In the genomic region with DNA sequence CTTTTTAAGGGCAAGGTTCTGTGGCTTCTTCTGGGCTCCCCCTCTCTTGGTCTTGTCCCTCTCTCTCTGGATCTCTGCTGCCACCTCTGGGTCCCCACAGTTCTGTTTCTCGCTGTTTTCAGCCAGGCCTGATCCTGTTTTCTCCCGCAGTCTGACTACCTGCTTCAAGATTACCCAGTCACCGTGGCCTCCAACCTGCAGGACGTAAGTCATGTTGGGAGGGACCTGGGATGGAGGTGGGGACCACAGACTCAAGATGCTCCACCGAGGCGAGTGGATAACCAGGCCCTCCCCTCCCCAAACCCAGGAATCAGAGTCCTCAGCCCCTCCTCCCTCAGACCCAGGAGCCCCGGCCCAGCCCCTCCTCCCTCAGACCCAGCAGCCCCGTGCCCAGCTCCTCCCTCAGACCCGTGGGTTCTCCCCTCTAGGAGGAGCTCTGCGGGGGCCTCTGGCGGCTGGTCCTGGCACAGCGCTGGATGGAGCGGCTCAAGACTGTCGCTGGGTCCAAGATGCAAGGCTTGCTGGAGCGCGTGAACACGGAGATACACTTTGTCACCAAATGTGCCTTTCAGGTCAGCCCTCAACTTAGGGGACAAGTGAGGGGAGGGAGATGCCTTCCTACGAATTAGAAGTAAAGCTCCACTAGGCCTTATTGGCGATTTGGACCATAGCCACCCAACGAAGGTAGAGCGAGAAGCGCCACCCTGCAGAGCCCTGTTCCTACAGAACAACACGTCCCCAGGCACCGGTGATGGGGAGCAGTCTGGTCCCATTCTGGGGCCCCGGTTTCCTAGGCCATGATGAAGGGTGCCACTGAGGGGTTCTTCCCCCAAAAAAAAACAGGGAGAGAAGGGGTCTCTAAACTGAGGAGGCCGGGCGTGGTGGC, we compare ENCODE assay signal across 1 cellular context.
TF ChIP-seq lines count a peak whose summit lies in the region.

No MANE protein-coding gene starts in this region.

TF ChIP-seq in K562, 482 proteins besides CTCF, POLR2A, EP300 and RAD21 (continues in another document):
- TF ChIP-seq IRF2 (CRISPR knock-in tag; IDR thresholded peaks at IDR 0.05) (no peak), TSC22D4 (tag; IDR thresholded peaks at IDR 0.05) (no peak), MCM5 (IDR thresholded peaks at IDR 0.05; ENCODE audit: low read depth) (no peak), CTBP1 (IDR thresholded peaks at IDR 0.05; ENCODE audit: borderline replicate concordance) (peak; percentile 36), RBFOX2 (IDR thresholded peaks at IDR 0.05; ENCODE audit: low read depth, low read length) (0 out of 2 replicates have a peak, but pooled peaks have one; percentile 24), NFXL1 (CRISPR knock-in tag; IDR thresholded peaks at IDR 0.05) (no peak), GABPB1 (CRISPR knock-in tag; IDR thresholded peaks at IDR 0.05) (0 out of 2 replicates have a peak, but pooled peaks have one; percentile 16), MAZ (CRISPR knock-in tag; conservative IDR thresholded peaks at IDR 0.05 in 1 of 2, IDR thresholded peaks at IDR 0.05 in 1 of 2) (peak in 1 of 2 experiments; percentile 53; a peak in 2 of 4 replicates), ETV5 (CRISPR knock-in tag; IDR thresholded peaks at IDR 0.05; ENCODE audit: low read depth) (no peak), ZNF699 (CRISPR knock-in tag; IDR thresholded peaks at IDR 0.05; ENCODE audit: insufficient replicate concordance) (no peak), SMARCA5 (IDR thresholded peaks at IDR 0.05) (no peak), ZFP36 (IDR thresholded peaks at IDR 0.05; ENCODE audit: low read depth, low read length, partially characterized antibody) (peak; percentile 75), ZNF133 (CRISPR knock-in tag; IDR thresholded peaks at IDR 0.05) (no peak), ZKSCAN1 (IDR thresholded peaks at IDR 0.05; ENCODE audit: low read depth, low read length) (no peak), MAFF (IDR thresholded peaks at IDR 0.05; ENCODE audit: low read length) (no peak), ELF1 (tag; IDR thresholded peaks at IDR 0.05) (no peak), SAFB2 (IDR thresholded peaks at IDR 0.05; ENCODE audit: borderline replicate concordance, low read depth, low read length, severe bottlenecking) (no peak), RFX7 (CRISPR knock-in tag; IDR thresholded peaks at IDR 0.05) (no peak), ZC3H11A (IDR thresholded peaks at IDR 0.05; ENCODE audit: low read depth, low read length) (no peak), RB1 (IDR thresholded peaks at IDR 0.05; ENCODE audit: low read depth) (0 out of 2 replicates have a peak, but pooled peaks have one; percentile 39), CREM (IDR thresholded peaks at IDR 0.05; ENCODE audit: low read depth) (no peak), FOXM1 (IDR thresholded peaks at IDR 0.05; ENCODE audit: low read depth) (no peak), FOXM1 (CRISPR knock-in tag; IDR thresholded peaks at IDR 0.05; ENCODE audit: low read depth) (no peak), KDM2B (CRISPR knock-in tag; IDR thresholded peaks at IDR 0.05) (no peak), CEBPB (tag; IDR thresholded peaks at IDR 0.05) (no peak), MTA3 (IDR thresholded peaks at IDR 0.05; ENCODE audit: borderline replicate concordance) (0 out of 2 replicates have a peak, but pooled peaks have one; percentile 26), KHSRP (IDR thresholded peaks at IDR 0.05) (no peak), SIN3A (IDR thresholded peaks at IDR 0.05; ENCODE audit: borderline replicate concordance in 2 of 2, control insufficient read depth in 1 of 2, low read depth in 2 of 2, low read length in 2 of 2) (no peak), GTF2F1 (IDR thresholded peaks at IDR 0.05; ENCODE audit: low read depth, low read length) (no peak), ZNF830 (CRISPR knock-in tag; IDR thresholded peaks at IDR 0.05) (no peak), ZBED1 (IDR thresholded peaks at IDR 0.05) (no peak), ZNF143 (CRISPR knock-in tag; IDR thresholded peaks at IDR 0.05) (no peak), SP1 (CRISPR knock-in tag; IDR thresholded peaks at IDR 0.05) (0 out of 2 replicates have a peak, but pooled peaks have one; percentile 45), ZNF23 (CRISPR knock-in tag; IDR thresholded peaks at IDR 0.05) (no peak), NCOA6 (IDR thresholded peaks at IDR 0.05) (no peak), ZNF239 (CRISPR knock-in tag; IDR thresholded peaks at IDR 0.05) (no peak), SETDB1 (IDR thresholded peaks at IDR 0.05; ENCODE audit: low read length) (no peak), NRF1 (conservative IDR thresholded peaks at IDR 0.05 in 1 of 2, IDR thresholded peaks at IDR 0.05 in 1 of 2) (no peak), STAG1 (CRISPR knock-in tag; IDR thresholded peaks at IDR 0.05; ENCODE audit: borderline replicate concordance) (no peak), CSDE1 (IDR thresholded peaks at IDR 0.05) (no peak), HDAC1 (IDR thresholded peaks at IDR 0.05) (no peak), HDAC6 (IDR thresholded peaks at IDR 0.05; ENCODE audit: low read depth, low read length) (no peak), TCF7 (IDR thresholded peaks at IDR 0.05; ENCODE audit: borderline replicate concordance) (no peak), PTRF (tag; IDR thresholded peaks at IDR 0.05) (no peak), IFI16 (CRISPR knock-in tag; IDR thresholded peaks at IDR 0.05) (no peak), RBM25 (IDR thresholded peaks at IDR 0.05; ENCODE audit: low read depth, low read length, severe bottlenecking) (no peak), POLR2H (tag; IDR thresholded peaks at IDR 0.05; ENCODE audit: low read depth) (no peak), PHB2 (IDR thresholded peaks at IDR 0.05; ENCODE audit: low read depth) (no peak), GABPA (tag; conservative IDR thresholded peaks at IDR 0.05; ENCODE audit: low read depth) (no peak), NFIX (CRISPR knock-in tag; IDR thresholded peaks at IDR 0.05; ENCODE audit: low read depth) (no peak)
- TF ChIP-seq, protein P1, sequence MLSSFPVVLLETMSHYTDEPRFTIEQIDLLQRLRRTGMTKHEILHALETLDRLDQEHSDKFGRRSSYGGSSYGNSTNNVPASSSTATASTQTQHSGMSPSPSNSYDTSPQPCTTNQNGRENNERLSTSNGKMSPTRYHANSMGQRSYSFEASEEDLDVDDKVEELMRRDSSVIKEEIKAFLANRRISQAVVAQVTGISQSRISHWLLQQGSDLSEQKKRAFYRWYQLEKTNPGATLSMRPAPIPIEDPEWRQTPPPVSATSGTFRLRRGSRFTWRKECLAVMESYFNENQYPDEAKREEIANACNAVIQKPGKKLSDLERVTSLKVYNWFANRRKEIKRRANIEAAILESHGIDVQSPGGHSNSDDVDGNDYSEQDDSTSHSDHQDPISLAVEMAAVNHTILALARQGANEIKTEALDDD (IDR thresholded peaks at IDR 0.05): 0 out of 2 replicates have a peak, but pooled peaks have one; percentile 42
- TF ChIP-seq, protein P2, sequence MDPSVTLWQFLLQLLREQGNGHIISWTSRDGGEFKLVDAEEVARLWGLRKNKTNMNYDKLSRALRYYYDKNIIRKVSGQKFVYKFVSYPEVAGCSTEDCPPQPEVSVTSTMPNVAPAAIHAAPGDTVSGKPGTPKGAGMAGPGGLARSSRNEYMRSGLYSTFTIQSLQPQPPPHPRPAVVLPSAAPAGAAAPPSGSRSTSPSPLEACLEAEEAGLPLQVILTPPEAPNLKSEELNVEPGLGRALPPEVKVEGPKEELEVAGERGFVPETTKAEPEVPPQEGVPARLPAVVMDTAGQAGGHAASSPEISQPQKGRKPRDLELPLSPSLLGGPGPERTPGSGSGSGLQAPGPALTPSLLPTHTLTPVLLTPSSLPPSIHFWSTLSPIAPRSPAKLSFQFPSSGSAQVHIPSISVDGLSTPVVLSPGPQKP (CRISPR knock-in tag; IDR thresholded peaks at IDR 0.05): no peak
- TF ChIP-seq, protein P3, sequence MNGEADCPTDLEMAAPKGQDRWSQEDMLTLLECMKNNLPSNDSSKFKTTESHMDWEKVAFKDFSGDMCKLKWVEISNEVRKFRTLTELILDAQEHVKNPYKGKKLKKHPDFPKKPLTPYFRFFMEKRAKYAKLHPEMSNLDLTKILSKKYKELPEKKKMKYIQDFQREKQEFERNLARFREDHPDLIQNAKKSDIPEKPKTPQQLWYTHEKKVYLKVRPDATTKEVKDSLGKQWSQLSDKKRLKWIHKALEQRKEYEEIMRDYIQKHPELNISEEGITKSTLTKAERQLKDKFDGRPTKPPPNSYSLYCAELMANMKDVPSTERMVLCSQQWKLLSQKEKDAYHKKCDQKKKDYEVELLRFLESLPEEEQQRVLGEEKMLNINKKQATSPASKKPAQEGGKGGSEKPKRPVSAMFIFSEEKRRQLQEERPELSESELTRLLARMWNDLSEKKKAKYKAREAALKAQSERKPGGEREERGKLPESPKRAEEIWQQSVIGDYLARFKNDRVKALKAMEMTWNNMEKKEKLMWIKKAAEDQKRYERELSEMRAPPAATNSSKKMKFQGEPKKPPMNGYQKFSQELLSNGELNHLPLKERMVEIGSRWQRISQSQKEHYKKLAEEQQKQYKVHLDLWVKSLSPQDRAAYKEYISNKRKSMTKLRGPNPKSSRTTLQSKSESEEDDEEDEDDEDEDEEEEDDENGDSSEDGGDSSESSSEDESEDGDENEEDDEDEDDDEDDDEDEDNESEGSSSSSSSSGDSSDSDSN (IDR thresholded peaks at IDR 0.05; ENCODE audit: borderline replicate concordance in 1 of 2, low read depth in 2 of 2, low read length in 2 of 2): 0 out of 4 replicates have a peak, but pooled peaks of 1 of the 2 experiments have one; percentile 6
- TF ChIP-seq, protein P4, sequence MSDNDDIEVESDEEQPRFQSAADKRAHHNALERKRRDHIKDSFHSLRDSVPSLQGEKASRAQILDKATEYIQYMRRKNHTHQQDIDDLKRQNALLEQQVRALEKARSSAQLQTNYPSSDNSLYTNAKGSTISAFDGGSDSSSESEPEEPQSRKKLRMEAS (CRISPR knock-in tag; IDR thresholded peaks at IDR 0.05): peak; percentile 42; the same call in 1 of the 2 replicates
- TF ChIP-seq, protein P5, sequence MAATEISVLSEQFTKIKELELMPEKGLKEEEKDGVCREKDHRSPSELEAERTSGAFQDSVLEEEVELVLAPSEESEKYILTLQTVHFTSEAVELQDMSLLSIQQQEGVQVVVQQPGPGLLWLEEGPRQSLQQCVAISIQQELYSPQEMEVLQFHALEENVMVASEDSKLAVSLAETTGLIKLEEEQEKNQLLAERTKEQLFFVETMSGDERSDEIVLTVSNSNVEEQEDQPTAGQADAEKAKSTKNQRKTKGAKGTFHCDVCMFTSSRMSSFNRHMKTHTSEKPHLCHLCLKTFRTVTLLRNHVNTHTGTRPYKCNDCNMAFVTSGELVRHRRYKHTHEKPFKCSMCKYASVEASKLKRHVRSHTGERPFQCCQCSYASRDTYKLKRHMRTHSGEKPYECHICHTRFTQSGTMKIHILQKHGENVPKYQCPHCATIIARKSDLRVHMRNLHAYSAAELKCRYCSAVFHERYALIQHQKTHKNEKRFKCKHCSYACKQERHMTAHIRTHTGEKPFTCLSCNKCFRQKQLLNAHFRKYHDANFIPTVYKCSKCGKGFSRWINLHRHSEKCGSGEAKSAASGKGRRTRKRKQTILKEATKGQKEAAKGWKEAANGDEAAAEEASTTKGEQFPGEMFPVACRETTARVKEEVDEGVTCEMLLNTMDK (IDR thresholded peaks at IDR 0.05; ENCODE audit: borderline replicate concordance, insufficient read depth, low read depth, low read length, poor library complexity, severe bottlenecking): no peak
- TF ChIP-seq, protein P6, sequence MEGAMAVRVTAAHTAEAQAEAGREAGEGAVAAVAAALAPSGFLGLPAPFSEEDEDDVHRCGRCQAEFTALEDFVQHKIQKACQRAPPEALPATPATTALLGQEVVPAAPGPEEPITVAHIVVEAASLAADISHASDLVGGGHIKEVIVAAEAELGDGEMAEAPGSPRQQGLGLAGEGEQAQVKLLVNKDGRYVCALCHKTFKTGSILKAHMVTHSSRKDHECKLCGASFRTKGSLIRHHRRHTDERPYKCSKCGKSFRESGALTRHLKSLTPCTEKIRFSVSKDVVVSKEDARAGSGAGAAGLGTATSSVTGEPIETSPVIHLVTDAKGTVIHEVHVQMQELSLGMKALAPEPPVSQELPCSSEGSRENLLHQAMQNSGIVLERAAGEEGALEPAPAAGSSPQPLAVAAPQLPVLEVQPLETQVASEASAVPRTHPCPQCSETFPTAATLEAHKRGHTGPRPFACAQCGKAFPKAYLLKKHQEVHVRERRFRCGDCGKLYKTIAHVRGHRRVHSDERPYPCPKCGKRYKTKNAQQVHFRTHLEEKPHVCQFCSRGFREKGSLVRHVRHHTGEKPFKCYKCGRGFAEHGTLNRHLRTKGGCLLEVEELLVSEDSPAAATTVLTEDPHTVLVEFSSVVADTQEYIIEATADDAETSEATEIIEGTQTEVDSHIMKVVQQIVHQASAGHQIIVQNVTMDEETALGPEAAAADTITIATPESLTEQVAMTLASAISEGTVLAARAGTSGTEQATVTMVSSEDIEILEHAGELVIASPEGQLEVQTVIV (CRISPR knock-in tag; IDR thresholded peaks at IDR 0.05; ENCODE audit: borderline replicate concordance): no peak
- TF ChIP-seq, protein P7, sequence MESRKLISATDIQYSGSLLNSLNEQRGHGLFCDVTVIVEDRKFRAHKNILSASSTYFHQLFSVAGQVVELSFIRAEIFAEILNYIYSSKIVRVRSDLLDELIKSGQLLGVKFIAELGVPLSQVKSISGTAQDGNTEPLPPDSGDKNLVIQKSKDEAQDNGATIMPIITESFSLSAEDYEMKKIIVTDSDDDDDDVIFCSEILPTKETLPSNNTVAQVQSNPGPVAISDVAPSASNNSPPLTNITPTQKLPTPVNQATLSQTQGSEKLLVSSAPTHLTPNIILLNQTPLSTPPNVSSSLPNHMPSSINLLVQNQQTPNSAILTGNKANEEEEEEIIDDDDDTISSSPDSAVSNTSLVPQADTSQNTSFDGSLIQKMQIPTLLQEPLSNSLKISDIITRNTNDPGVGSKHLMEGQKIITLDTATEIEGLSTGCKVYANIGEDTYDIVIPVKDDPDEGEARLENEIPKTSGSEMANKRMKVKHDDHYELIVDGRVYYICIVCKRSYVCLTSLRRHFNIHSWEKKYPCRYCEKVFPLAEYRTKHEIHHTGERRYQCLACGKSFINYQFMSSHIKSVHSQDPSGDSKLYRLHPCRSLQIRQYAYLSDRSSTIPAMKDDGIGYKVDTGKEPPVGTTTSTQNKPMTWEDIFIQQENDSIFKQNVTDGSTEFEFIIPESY (CRISPR knock-in tag; IDR thresholded peaks at IDR 0.05): peak; percentile 95
- TF ChIP-seq, protein P8, sequence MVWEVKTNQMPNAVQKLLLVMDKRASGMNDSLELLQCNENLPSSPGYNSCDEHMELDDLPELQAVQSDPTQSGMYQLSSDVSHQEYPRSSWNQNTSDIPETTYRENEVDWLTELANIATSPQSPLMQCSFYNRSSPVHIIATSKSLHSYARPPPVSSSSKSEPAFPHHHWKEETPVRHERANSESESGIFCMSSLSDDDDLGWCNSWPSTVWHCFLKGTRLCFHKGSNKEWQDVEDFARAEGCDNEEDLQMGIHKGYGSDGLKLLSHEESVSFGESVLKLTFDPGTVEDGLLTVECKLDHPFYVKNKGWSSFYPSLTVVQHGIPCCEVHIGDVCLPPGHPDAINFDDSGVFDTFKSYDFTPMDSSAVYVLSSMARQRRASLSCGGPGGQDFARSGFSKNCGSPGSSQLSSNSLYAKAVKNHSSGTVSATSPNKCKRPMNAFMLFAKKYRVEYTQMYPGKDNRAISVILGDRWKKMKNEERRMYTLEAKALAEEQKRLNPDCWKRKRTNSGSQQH (CRISPR knock-in tag; IDR thresholded peaks at IDR 0.05): no peak
